31 cellular contexts compared by ENCODE assay signal in genomic region chr17:77851921-77852320, GRCh38.
"Had no signal": no experiment of that assay in that cellular context is flagged by ENCODE, and none has a peak within 500 bp of the region (broad histone marks: within the 10 kb centered on the region; RNA-seq: fewer than 3 reads in every experiment).

No MANE protein-coding gene starts in this region.

- H3K27me3 ChIP-seq: heart right ventricle, sigmoid colon, testis, upper lobe of left lung, vagina had no signal

- DNase-seq: dermis blood vessel endothelial cell; effector memory CD4-positive, alpha-beta T cell; esophagus squamous epithelium; foreskin melanocyte; glutamatergic neuron; hippocampal formation; kidney glomerular epithelial cell; left colon; naive B cell; sigmoid colon; stimulated activated CD4-positive, alpha-beta T cell treated with anti-CD3 and anti-CD28 coated beads, Interleukin-2, amount 100 ng/mL, for 24 hours; stimulated activated CD4-positive, alpha-beta T cell treated with anti-CD3 and anti-CD28 coated beads, Interleukin-4, amount 100 ng/mL, for 24 hours; stimulated activated naive CD8-positive, alpha-beta T cell treated with anti-CD3 and anti-CD28 coated beads, Interleukin-15, Interleukin-2, amounts not matched to agents 100 U/mL and 50 U/mL, for 24 hours; substantia nigra; testis; upper lobe of left lung had no signal

- ATAC-seq: left colon; left ventricle myocardium superior; mucosa of descending colon; natural killer cell treated with Interleukin-12 subunit alpha and Interleukin-12 subunit beta and Interleukin-15 and Interleukin-18, amount 100 ng/mL, for 72 hours; stimulated activated effector memory CD8-positive, alpha-beta T cell treated with anti-CD3 and anti-CD28 coated beads, Interleukin-12 subunit alpha, Interleukin-12 subunit beta, amount 100 ng/mL, for 72 hours; stimulated activated naive CD8-positive, alpha-beta T cell treated with anti-CD3 and anti-CD28 coated beads, Interleukin-15, Interleukin-2, amounts not matched to agents 100 U/mL and 50 U/mL, for 24 hours had no signal

- H3K36me3 Mint-ChIP-seq: mesothelial cell of epicardium; naive B cell; natural killer cell treated with Interleukin-12 subunit alpha and Interleukin-12 subunit beta and Interleukin-15 and Interleukin-18, amount 100 ng/mL, for 72 hours; stimulated activated effector memory CD8-positive, alpha-beta T cell treated with anti-CD3 and anti-CD28 coated beads, Interleukin-12 subunit alpha, Interleukin-12 subunit beta, amount 100 ng/mL, for 72 hours had no signal

- H3K9me3 Mint-ChIP-seq: mesothelial cell of epicardium; naive B cell; natural killer cell treated with Interleukin-12 subunit alpha and Interleukin-12 subunit beta and Interleukin-15 and Interleukin-18, amount 100 ng/mL, for 72 hours; neural crest cell; stimulated activated effector memory CD8-positive, alpha-beta T cell treated with anti-CD3 and anti-CD28 coated beads, Interleukin-12 subunit alpha, Interleukin-12 subunit beta, amount 100 ng/mL, for 72 hours had no signal

- H3K9me3 ChIP-seq: esophagus squamous epithelium, heart right ventricle, lower lobe of right lung, mucosa of descending colon, sigmoid colon, testis, tibial artery, upper lobe of left lung, vagina had no signal

- H3K27me3 Mint-ChIP-seq: natural killer cell treated with Interleukin-12 subunit alpha and Interleukin-12 subunit beta and Interleukin-15 and Interleukin-18, amount 100 ng/mL, for 72 hours had no signal

- H2AFZ ChIP-seq: parathyroid adenoma had no signal

- H3K36me3 ChIP-seq: esophagus squamous epithelium, heart right ventricle, lower lobe of right lung, sigmoid colon, tibial artery, upper lobe of left lung, vagina had no signal

- H3K27ac Mint-ChIP-seq: mesothelial cell of epicardium; naive B cell; natural killer cell treated with Interleukin-12 subunit alpha and Interleukin-12 subunit beta and Interleukin-15 and Interleukin-18, amount 100 ng/mL, for 72 hours; progenitor cell of endocrine pancreas; stimulated activated effector memory CD8-positive, alpha-beta T cell treated with anti-CD3 and anti-CD28 coated beads, Interleukin-12 subunit alpha, Interleukin-12 subunit beta, amount 100 ng/mL, for 72 hours had no signal

- H3K4me1 Mint-ChIP-seq: mesothelial cell of epicardium, neural crest cell had no signal

- H3K9ac ChIP-seq: parathyroid adenoma had no signal

- H3K4me3 Mint-ChIP-seq: mesothelial cell of epicardium; naive B cell; natural killer cell treated with Interleukin-12 subunit alpha and Interleukin-12 subunit beta and Interleukin-15 and Interleukin-18, amount 100 ng/mL, for 72 hours; neural crest cell; stimulated activated effector memory CD8-positive, alpha-beta T cell treated with anti-CD3 and anti-CD28 coated beads, Interleukin-12 subunit alpha, Interleukin-12 subunit beta, amount 100 ng/mL, for 72 hours had no signal

- H3K27ac ChIP-seq: coronary artery, esophagus squamous epithelium, heart right ventricle, lower lobe of right lung, parathyroid adenoma, sigmoid colon, testis, tibial artery, upper lobe of left lung, vagina had no signal

- H3K4me3 ChIP-seq: coronary artery, esophagus squamous epithelium, heart right ventricle, lower lobe of right lung, mucosa of descending colon, sigmoid colon, testis, tibial artery, upper lobe of left lung, vagina had no signal

- H3K4me1 ChIP-seq: esophagus squamous epithelium, lower lobe of right lung, parathyroid adenoma, sigmoid colon, testis, tibial artery, upper lobe of left lung, vagina had no signal

- FAIRE-seq: endothelial cell of umbilical vein, islet of Langerhans had no signal

- H3K79me2 ChIP-seq: parathyroid adenoma had no signal
